ENCODE assay signal across 11 cellular contexts in genomic region chr10:85741626-85742300, GRCh38.
A peak's percentile ranks its signal among the peaks of the same experiment; 100 is the strongest.
DNase-seq lines count a peak whose midpoint lies in the region; ATAC-seq and TF ChIP-seq lines count a peak whose summit lies in the region.
"Had no signal": no experiment of that assay in that cellular context is flagged by ENCODE, and none has a peak within 500 bp of the region (broad histone marks: within the 10 kb centered on the region; RNA-seq: fewer than 3 reads in every experiment).

No MANE protein-coding gene starts in this region.

- no peak for TF ChIP-seq POLR2A in lower leg skin (IDR thresholded peaks at IDR 0.05)

- H3K27me3 Mint-ChIP-seq in activated T-helper 1 cell treated with anti-CD3 and anti-CD28 coated beads, Interleukin-12 subunit alpha, Interleukin-12 subunit beta, Interleukin-2, Interleukin-4 antibody, amounts not matched to agents 30 ng/mL and 10 ng/mL and 1 ng/mL, durations not matched to agents 14 hours and 24 hours and 36 hours (ENCODE audit: insufficient read depth) = no peaks in the 10 kb centered on the region

- ATAC-seq in GM19455 (IDR thresholded peaks at IDR 0.05; ENCODE audit: unreplicated experiment) (peak; percentile 86), HG03095 (IDR thresholded peaks at IDR 0.05; ENCODE audit: unreplicated experiment) (peak; percentile 98)
- ATAC-seq: K562 had no signal

- no peak overlapping the region for H3K4me3 ChIP-seq in lower leg skin (ENCODE audit: low read depth, poor library complexity, severe bottlenecking)
- H3K4me3 ChIP-seq: K562, PC-9, skin epidermis had no signal

- no peaks in the 10 kb centered on the region for H3K4me1 Mint-ChIP-seq in activated T-helper 1 cell treated with anti-CD3 and anti-CD28 coated beads, Interleukin-12 subunit alpha, Interleukin-12 subunit beta, Interleukin-2, Interleukin-4 antibody, amounts not matched to agents 30 ng/mL and 10 ng/mL and 1 ng/mL, durations not matched to agents 14 hours and 24 hours and 36 hours (ENCODE audit: low read depth)

- H3K27ac Mint-ChIP-seq in activated T-helper 1 cell treated with anti-CD3 and anti-CD28 coated beads, Interleukin-12 subunit alpha, Interleukin-12 subunit beta, Interleukin-2, Interleukin-4 antibody, amounts not matched to agents 30 ng/mL and 10 ng/mL and 1 ng/mL, durations not matched to agents 14 hours and 24 hours and 36 hours = no peak overlapping the region

- H3K4me3 Mint-ChIP-seq in activated T-helper 1 cell treated with anti-CD3 and anti-CD28 coated beads, Interleukin-12 subunit alpha, Interleukin-12 subunit beta, Interleukin-2, Interleukin-4 antibody, amounts not matched to agents 30 ng/mL and 10 ng/mL and 1 ng/mL, durations not matched to agents 14 hours and 24 hours and 36 hours = peak overlapping the region; percentile 1

- H3K9me3 Mint-ChIP-seq in activated T-helper 1 cell treated with anti-CD3 and anti-CD28 coated beads, Interleukin-12 subunit alpha, Interleukin-12 subunit beta, Interleukin-2, Interleukin-4 antibody, amounts not matched to agents 30 ng/mL and 10 ng/mL and 1 ng/mL, durations not matched to agents 14 hours and 24 hours and 36 hours = no peaks in the 10 kb centered on the region

- intact Hi-C loops in activated T-helper 1 cell treated with anti-CD3 and anti-CD28 coated beads, Interleukin-12 subunit alpha, Interleukin-12 subunit beta, Interleukin-2, Interleukin-4 antibody, amounts not matched to agents 30 ng/mL and 10 ng/mL and 1 ng/mL, durations not matched to agents 14 hours and 24 hours and 36 hours (cut with micrococcal nuclease) = no loop called here
- intact Hi-C loops in lower leg skin (cut with DNase I; ENCODE audit: low total_unique reads) = no loop called here

- H3K27ac ChIP-seq in caudate nucleus (ENCODE audit: low read depth, low read length) = no peak overlapping the region
- H3K27ac ChIP-seq: PC-9, skin epidermis had no signal

- in situ Hi-C loops in GM13976 (cut with MboI; ENCODE audit: low sequenced_read_pairs, unreplicated experiment) = no loop called here

- no peak for TF ChIP-seq CTCF in GM13976 (IDR thresholded peaks at IDR 0.05; ENCODE audit: borderline replicate concordance, control extremely low read depth, extremely low read depth, insufficient read depth, missing control alignments)
- no peak for TF ChIP-seq CTCF in lower leg skin (IDR thresholded peaks at IDR 0.05)

- DNase-seq in GM13976 (ENCODE audit: low spot score) (peak; percentile 38), HUDEP-2 (lab: John Stamatoyannopoulos, UW; ENCODE audit: unreplicated experiment in 76 of 76) (no peak), NCI-H2107 (lab: John Stamatoyannopoulos, UW) (no peak), lower leg skin (ENCODE audit: low spot score in 2 of 2) (no peak), caudate nucleus (lab: John Stamatoyannopoulos, UW) (no peak)
- DNase-seq in activated T-helper 1 cell treated with anti-CD3 and anti-CD28 coated beads, Interleukin-12 subunit alpha, Interleukin-12 subunit beta, Interleukin-2, Interleukin-4 antibody, amounts not matched to agents 30 ng/mL and 10 ng/mL and 1 ng/mL, durations not matched to agents 14 hours and 24 hours and 36 hours (ENCODE audit: low spot score) = no peak
- DNase-seq: PC-9 had no signal

- WGBS in lower leg skin, 2 donors = 81 to 85% methylated on average over 5 of the region's 5 CpGs

- H3K36me3 Mint-ChIP-seq in activated T-helper 1 cell treated with anti-CD3 and anti-CD28 coated beads, Interleukin-12 subunit alpha, Interleukin-12 subunit beta, Interleukin-2, Interleukin-4 antibody, amounts not matched to agents 30 ng/mL and 10 ng/mL and 1 ng/mL, durations not matched to agents 14 hours and 24 hours and 36 hours (ENCODE audit: low read depth) = no peaks in the 10 kb centered on the region
